ENCODE assay signal across 14 cellular contexts in genomic region chr13:43730642-43731041, GRCh38. TPM values are rescaled to one million over a fixed set of nuclear protein-coding genes. Genes with fewer than 3 reads are reported as not detected.
DNase-seq lines count a peak whose midpoint lies in the region; ATAC-seq and TF ChIP-seq lines count a peak whose summit lies in the region.
"Had no signal": no experiment of that assay in that cellular context is flagged by ENCODE, and none has a peak within 500 bp of the region (broad histone marks: within the 10 kb centered on the region; RNA-seq: fewer than 3 reads in every experiment).

No MANE protein-coding gene starts in this region.

- 0 out of 2 replicates have a peak overlapping the region, but pooled peaks have one; percentile 1 for H3K4me2 ChIP-seq in SK-N-SH
- H3K4me2 ChIP-seq in osteoblast (ENCODE audit: insufficient read depth, low read length) = no peak overlapping the region
- H3K4me2 ChIP-seq: BLaER1 treated with 17β-estradiol and CSF1 and Interleukin-3, amounts not matched to agents 10 nM and 100 nM had no signal

- TF ChIP-seq RAD21 in SK-N-SH (IDR thresholded peaks at IDR 0.05; ENCODE audit: low read length) = no peak

- CTCF ChIA-PET in SK-N-SH (lab: Yijun Ruan, JAX) = no interaction called here

- H3K36me3 ChIP-seq in SK-N-SH (replicated peaks in 1 of 2; ENCODE audit: control insufficient read depth in 1 of 2, insufficient read depth in 2 of 2, low read length in 1 of 2) = no peaks in the 10 kb centered on the region
- no peaks in the 10 kb centered on the region for H3K36me3 ChIP-seq in osteoblast (ENCODE audit: insufficient read depth, low read length)
- H3K36me3 ChIP-seq: BLaER1 treated with 17β-estradiol and CSF1 and Interleukin-3, amounts not matched to agents 10 nM and 100 nM had no signal

- POLR2A ChIA-PET in SK-N-SH (lab: Yijun Ruan, JAX) = no interaction called here

- WGBS in SK-N-SH (ENCODE audit: low lambda C conversion rate) = 65% methylated on average over 3 of the region's 3 CpGs

- H4K20me1 ChIP-seq in SK-N-SH (ENCODE audit: insufficient read depth) (no peaks in the 10 kb centered on the region), osteoblast (ENCODE audit: insufficient read depth, low read length) (no peaks in the 10 kb centered on the region)
- H4K20me1 ChIP-seq: BLaER1 treated with 17β-estradiol and CSF1 and Interleukin-3, amounts not matched to agents 10 nM and 100 nM had no signal

- H3K27me3 ChIP-seq in SK-N-SH (ENCODE audit: insufficient read depth) = no peaks in the 10 kb centered on the region
- H3K27me3 ChIP-seq in foreskin keratinocyte = no peaks in the 10 kb centered on the region
- no peaks in the 10 kb centered on the region for H3K27me3 ChIP-seq in osteoblast (ENCODE audit: insufficient read depth, low read length)
- H3K27me3 ChIP-seq: BLaER1 treated with 17β-estradiol and CSF1 and Interleukin-3, amounts not matched to agents 10 nM and 100 nM had no signal

- no peaks in the 10 kb centered on the region for H3K9me3 ChIP-seq in SK-N-SH
- no peaks in the 10 kb centered on the region for H3K9me3 ChIP-seq in osteoblast (ENCODE audit: low read depth, low read length)
- H3K9me3 ChIP-seq: BLaER1 treated with 17β-estradiol and CSF1 and Interleukin-3, amounts not matched to agents 10 nM and 100 nM had no signal

- H3K4me1 ChIP-seq in SK-N-SH (ENCODE audit: control insufficient read depth in 1 of 2, insufficient read depth in 2 of 2, low read depth in 1 of 2, low read length in 1 of 2) = peaks cover 3 to 8% of the 10 kb centered on the region in 2 experiments; a peak in 3 of 4 replicates
- H3K4me1 ChIP-seq in foreskin keratinocyte = no peaks in the 10 kb centered on the region
- peaks cover 5% of the 10 kb centered on the region for H3K4me1 ChIP-seq in osteoblast (ENCODE audit: insufficient read depth, low read length)
- H3K4me1 ChIP-seq: BLaER1 treated with 17β-estradiol and CSF1 and Interleukin-3, amounts not matched to agents 10 nM and 100 nM had no signal

- H2AFZ ChIP-seq in SK-N-SH (ENCODE audit: low read depth) (no peak overlapping the region), osteoblast (ENCODE audit: low read length) (no peak overlapping the region)

- H3K9ac ChIP-seq in SK-N-SH = no peak overlapping the region
- H3K9ac ChIP-seq: BLaER1 treated with 17β-estradiol and CSF1 and Interleukin-3, amounts not matched to agents 10 nM and 100 nM had no signal

- TF ChIP-seq CTCF in SK-N-SH (IDR thresholded peaks at IDR 0.05) (no peak), foreskin keratinocyte (conservative IDR thresholded peaks at IDR 0.05) (peak; percentile 17), osteoblast (IDR thresholded peaks at IDR 0.05; ENCODE audit: extremely low read depth, low read depth, low read length) (no peak)

- H3K9me2 ChIP-seq in SK-N-SH = no peaks in the 10 kb centered on the region

- ATAC-seq in foreskin keratinocyte = peak; percentile 87
- no peak for ATAC-seq in HG03097 (IDR thresholded peaks at IDR 0.05; ENCODE audit: low FRiP score, unreplicated experiment)
- ATAC-seq in HG02678 (IDR thresholded peaks at IDR 0.05; ENCODE audit: unreplicated experiment) = no peak
- ATAC-seq: activated CD8-positive, alpha-beta T cell treated with anti-CD3 and anti-CD28 coated beads, Interleukin-2, amount 10 ng/mL, durations not matched to agents 7 days and 5 days had no signal

- no peak overlapping the region for H3K4me3 ChIP-seq in SK-N-SH (ENCODE audit: low read depth in 2 of 2, low read length in 1 of 2)
- no peak overlapping the region for H3K4me3 ChIP-seq in osteoblast (ENCODE audit: insufficient read depth, low read length)
- H3K4me3 ChIP-seq: BLaER1 treated with 17β-estradiol and CSF1 and Interleukin-3, amounts not matched to agents 10 nM and 100 nM had no signal

- TF ChIP-seq EP300 in SK-N-SH (IDR thresholded peaks at IDR 0.05; ENCODE audit: borderline replicate concordance in 1 of 2, low read depth in 1 of 2, low read length in 1 of 2) = no peak

- DNase-seq in ELF-1 (ENCODE audit: low read depth, low spot score) = peak; percentile 5
- no peak for DNase-seq in SK-N-SH
- peak; percentile 80 to 95 for DNase-seq in foreskin keratinocyte
- DNase-seq in osteoblast (ENCODE audit: insufficient read length, low spot score, missing footprints) = peak; percentile 30
- DNase-seq in AML-193 (lab: John Stamatoyannopoulos, UW) = no peak
- DNase-seq in activated naive CD4-positive, alpha-beta T cell (lab: John Stamatoyannopoulos, UW) = no peak
- DNase-seq: activated CD8-positive, alpha-beta T cell treated with anti-CD3 and anti-CD28 coated beads, Interleukin-2, amount 10 ng/mL, durations not matched to agents 7 days and 5 days; activated gamma-delta T cell treated with Interleukin-2 at 50 U/mL for 16 hours; NCI-H2171 treated with DMSO at 0.1 percent for 48 hours; stimulated activated CD4-positive, alpha-beta T cell treated with anti-CD3 and anti-CD28 coated beads, Interleukin-4, amount 100 ng/mL, for 1 hour; T1000 had no signal

- H3K79me2 ChIP-seq in SK-N-SH (ENCODE audit: insufficient read depth) (no peaks in the 10 kb centered on the region), osteoblast (ENCODE audit: insufficient read depth, low read length) (no peaks in the 10 kb centered on the region)

- no peaks in the 10 kb centered on the region for H3F3A ChIP-seq in SK-N-SH (replicated peaks; ENCODE audit: insufficient read depth)

- H3K27ac ChIP-seq in SK-N-SH (ENCODE audit: low read depth in 2 of 2, low read length in 1 of 2) (peak overlapping the region in 1 of 2 experiments; percentile 12; a peak in 1 of 4 replicates), foreskin keratinocyte (no peak overlapping the region), osteoblast (ENCODE audit: low read depth, low read length) (no peak overlapping the region)
- H3K27ac ChIP-seq: BLaER1 treated with 17β-estradiol and CSF1 and Interleukin-3, amounts not matched to agents 10 nM and 100 nM had no signal

TF ChIP-seq in SK-N-SH, 30 proteins besides CTCF, POLR2A, EP300 and RAD21:
- TF ChIP-seq RFX5 (IDR thresholded peaks at IDR 0.05; ENCODE audit: low read length) (no peak), USF1 (IDR thresholded peaks at IDR 0.05; ENCODE audit: borderline replicate concordance, low read depth) (no peak), NFIC (IDR thresholded peaks at IDR 0.05; ENCODE audit: borderline replicate concordance) (peak; percentile 49; the same call in 1 of the 2 replicates), MEF2A (IDR thresholded peaks at IDR 0.05; ENCODE audit: borderline replicate concordance, low read depth) (no peak), RCOR1 (IDR thresholded peaks at IDR 0.05; ENCODE audit: low read length) (no peak), FOSL2 (IDR thresholded peaks at IDR 0.05; ENCODE audit: borderline replicate concordance, low read depth) (peak; percentile 11; the same call in 1 of the 2 replicates), TCF12 (IDR thresholded peaks at IDR 0.05) (peak; percentile 45; the same call in 1 of the 2 replicates), GATA2 (CRISPR knock-in tag; IDR thresholded peaks at IDR 0.05) (no peak), MAX (IDR thresholded peaks at IDR 0.05; ENCODE audit: low read depth) (no peak), REST (IDR thresholded peaks at IDR 0.05; ENCODE audit: low read depth, low read length) (no peak)

RNA-seq across cellular contexts. Expression of gene ENOX1, which starts 56.1 kb away (rescaled TPM):
- 5.8 and 6.6 TPM in 2 replicates for polyA plus RNA-seq in SK-N-SH (2012; rRNA removed)
- polyA plus RNA-seq in SK-N-SH (2012; cell fraction: cytosol; rRNA removed) = 7.6 and 8.1 TPM in 2 replicates
- 5.1 and 5.5 TPM in 2 replicates for polyA plus RNA-seq in SK-N-SH (2012; cell fraction: nucleus; rRNA removed)
- 0.92 and 1.5 TPM in 2 replicates for total RNA-seq in foreskin keratinocyte
- polyA plus RNA-seq in foreskin keratinocyte = 0.55 and 0.66 TPM in 2 replicates
- total RNA-seq in osteoblast = 5.4 and 7.1 TPM in 2 replicates

Comparison
In these comparisons a context has a peak if more than half of its experiments do, and no peak if none do; other contexts are left out.
1. DNase-seq: peak in ELF-1 (single experiment), foreskin keratinocyte (2 of 2) and osteoblast (single experiment); none in SK-N-SH (single experiment), AML-193 (0 of 2) and activated naive CD4-positive, alpha-beta T cell (0 of 4).